ENCODE assay signal across 16 cellular contexts in genomic region chr12:108799528-108800243, GRCh38. TPM values are rescaled to one million over a fixed set of nuclear protein-coding genes. Genes with fewer than 3 reads are reported as not detected.
DNase-seq lines count a peak whose midpoint lies in the region; ATAC-seq, FAIRE-seq and TF ChIP-seq lines count a peak whose summit lies in the region.
"Had no signal": no experiment of that assay in that cellular context is flagged by ENCODE, and none has a peak within 500 bp of the region (broad histone marks: within the 10 kb centered on the region; RNA-seq: fewer than 3 reads in every experiment).

No MANE protein-coding gene starts in this region.

- no peak overlapping the region for H3K4me2 ChIP-seq in GM23248 (ENCODE audit: unreplicated experiment)
- H3K4me2 ChIP-seq in astrocyte (ENCODE audit: low read length), result no peak overlapping the region

- peaks cover 53% of the 10 kb centered on the region for H3K4me1 Mint-ChIP-seq in astrocyte (ENCODE audit: low read depth, unreplicated experiment)
- peaks cover 17% of the 10 kb centered on the region for H3K4me1 Mint-ChIP-seq in stimulated activated memory B cell treated with anti-CD40 and anti-IgM and Interleukin-4, amounts not matched to agents 10 μg/mL and 1 μg/mL and 100 μg/mL, for 72 hours

- H3K27ac Mint-ChIP-seq in astrocyte (ENCODE audit: unreplicated experiment), result peak overlapping the region; percentile 13
- H3K27ac Mint-ChIP-seq in stimulated activated memory B cell treated with anti-CD40 and anti-IgM and Interleukin-4, amounts not matched to agents 10 μg/mL and 1 μg/mL and 100 μg/mL, for 72 hours, result peak overlapping the region; percentile 65
- H3K27ac Mint-ChIP-seq: activated CD4-positive, alpha-beta T cell treated with anti-CD3 and anti-CD28 coated beads, Interleukin-2, amount 10 ng/mL, durations not matched to agents 7 days and 5 days; effector memory CD8-positive, alpha-beta T cell had no signal

- H3K9me3 Mint-ChIP-seq in astrocyte (ENCODE audit: unreplicated experiment), result no peaks in the 10 kb centered on the region
- no peaks in the 10 kb centered on the region for H3K9me3 Mint-ChIP-seq in stimulated activated memory B cell treated with anti-CD40 and anti-IgM and Interleukin-4, amounts not matched to agents 10 μg/mL and 1 μg/mL and 100 μg/mL, for 72 hours
- H3K9me3 Mint-ChIP-seq: activated CD4-positive, alpha-beta T cell treated with anti-CD3 and anti-CD28 coated beads, Interleukin-2, amount 10 ng/mL, durations not matched to agents 7 days and 5 days; activated T-cell treated with anti-CD3 and anti-CD28 coated beads, Interleukin-2, amount 50 U/mL, for 4 hours; effector memory CD8-positive, alpha-beta T cell had no signal

- H3K4me3 ChIP-seq in GM23248 (no peak overlapping the region), astrocyte (ENCODE audit: insufficient read depth, low read depth, low read length) (no peak overlapping the region)

- no peaks in the 10 kb centered on the region for H3K9me3 ChIP-seq in GM23248 (ENCODE audit: low read depth)
- H3K9me3 ChIP-seq in astrocyte (ENCODE audit: insufficient read depth, low read depth, low read length), result no peaks in the 10 kb centered on the region

- H3K27me3 ChIP-seq in GM23248 (replicated peaks; ENCODE audit: insufficient read depth) (no peaks in the 10 kb centered on the region), astrocyte (ENCODE audit: insufficient read depth, low read length) (no peaks in the 10 kb centered on the region), layer of hippocampus (ENCODE audit: control insufficient read depth, insufficient read depth, low read length) (no peaks in the 10 kb centered on the region)

- peaks cover 47% of the 10 kb centered on the region for H3K4me1 ChIP-seq in GM23248 (ENCODE audit: insufficient read depth)
- peaks cover 48% of the 10 kb centered on the region for H3K4me1 ChIP-seq in astrocyte (ENCODE audit: insufficient read depth, low read length)

- DNase-seq in GM23248 (peak; percentile 17), astrocyte (ENCODE audit: low read depth) (no peak), HPDE6-E6E7 (ENCODE audit: extremely low spot score) (no peak), kidney glomerular epithelial cell (lab: John Stamatoyannopoulos, UW) (no peak), DMS153 treated with DMSO at 0.1 percent for 48 hours (lab: John Stamatoyannopoulos, UW; ENCODE audit: unreplicated experiment) (no peak)
- DNase-seq: activated CD4-positive, alpha-beta T cell treated with anti-CD3 and anti-CD28 coated beads, Interleukin-2, amount 10 ng/mL, durations not matched to agents 7 days and 5 days; activated T-cell treated with anti-CD3 and anti-CD28 coated beads, Interleukin-2, amount 50 U/mL, for 4 hours; effector memory CD8-positive, alpha-beta T cell; NCI-H1105; NCI-H226; PC-3; T-helper 1 cell had no signal

- TF ChIP-seq CTCF in astrocyte (IDR thresholded peaks at IDR 0.05; ENCODE audit: insufficient read depth, low read depth, low read length), result no peak

- H3K27me3 Mint-ChIP-seq in astrocyte (ENCODE audit: low read depth, unreplicated experiment), result no peaks in the 10 kb centered on the region
- H3K27me3 Mint-ChIP-seq in stimulated activated memory B cell treated with anti-CD40 and anti-IgM and Interleukin-4, amounts not matched to agents 10 μg/mL and 1 μg/mL and 100 μg/mL, for 72 hours, result no peaks in the 10 kb centered on the region
- H3K27me3 Mint-ChIP-seq: activated CD4-positive, alpha-beta T cell treated with anti-CD3 and anti-CD28 coated beads, Interleukin-2, amount 10 ng/mL, durations not matched to agents 7 days and 5 days; effector memory CD8-positive, alpha-beta T cell had no signal

- no peak overlapping the region; the same call in 1 of the 2 replicates for H3K9ac ChIP-seq in GM23248
- peak overlapping the region; percentile 41 for H3K9ac ChIP-seq in astrocyte (ENCODE audit: low read length)

- peak; percentile 80 for ATAC-seq in stimulated activated memory B cell treated with anti-CD40 and anti-IgM and Interleukin-4, amounts not matched to agents 10 μg/mL and 1 μg/mL and 100 μg/mL, for 72 hours
- ATAC-seq in HG02938 (IDR thresholded peaks at IDR 0.05; ENCODE audit: unreplicated experiment), result no peak
- ATAC-seq: activated T-cell treated with anti-CD3 and anti-CD28 coated beads, Interleukin-2, amount 50 U/mL, for 4 hours; effector memory CD8-positive, alpha-beta T cell; left colon; PC-3 had no signal

- H3K4me3 Mint-ChIP-seq in astrocyte (ENCODE audit: unreplicated experiment), result no peak overlapping the region
- H3K4me3 Mint-ChIP-seq in stimulated activated memory B cell treated with anti-CD40 and anti-IgM and Interleukin-4, amounts not matched to agents 10 μg/mL and 1 μg/mL and 100 μg/mL, for 72 hours, result peak overlapping the region; percentile 11
- H3K4me3 Mint-ChIP-seq: activated CD4-positive, alpha-beta T cell treated with anti-CD3 and anti-CD28 coated beads, Interleukin-2, amount 10 ng/mL, durations not matched to agents 7 days and 5 days; activated T-cell treated with anti-CD3 and anti-CD28 coated beads, Interleukin-2, amount 50 U/mL, for 4 hours; effector memory CD8-positive, alpha-beta T cell had no signal

- H3K36me3 ChIP-seq in GM23248 (ENCODE audit: low read depth) (peaks cover 49% of the 10 kb centered on the region), astrocyte (ENCODE audit: insufficient read depth, low read length) (peaks cover 56% of the 10 kb centered on the region)

- in situ Hi-C loops in GM23248 (cut with MboI), result loop anchor here (10.0 kb wide), 2 partner anchors 135 to 235 kb away; partner anchors contain the start of genes ISCU and SART3

- 83 to 85% methylated on average over 11 of the region's 11 CpGs for WGBS in GM23248 (ENCODE audit: low coverage in 1 of 2, low lambda C conversion rate in 2 of 2, missing lambda C conversion rate in 2 of 2), 2 experiments

- H3K27ac ChIP-seq in GM23248 (peak overlapping the region; percentile 69), astrocyte (ENCODE audit: low read depth, low read length) (peak overlapping the region; percentile 1), layer of hippocampus (ENCODE audit: low read depth, low read length) (peak overlapping the region; percentile 64)

- peaks cover 58% of the 10 kb centered on the region for H3F3A ChIP-seq in GM23248 (ENCODE audit: insufficient read depth)

- no peak overlapping the region for H2AFZ ChIP-seq in GM23248
- H2AFZ ChIP-seq in astrocyte (ENCODE audit: low read depth, low read length), result no peak overlapping the region

- H4K20me1 ChIP-seq in GM23248 (ENCODE audit: insufficient read depth), result no peaks in the 10 kb centered on the region
- peaks cover 13% of the 10 kb centered on the region for H4K20me1 ChIP-seq in astrocyte (ENCODE audit: insufficient read depth, low read length)

- no peaks in the 10 kb centered on the region for H3K9me2 ChIP-seq in GM23248 (ENCODE audit: insufficient read depth)

- H3K79me2 ChIP-seq in GM23248 (ENCODE audit: insufficient read depth) (peaks cover 62% of the 10 kb centered on the region), astrocyte (ENCODE audit: insufficient read depth, low read length) (peaks cover 38% of the 10 kb centered on the region)

- FAIRE-seq in astrocyte (lab: Jason Lieb, UNC), result no peak

- peaks cover 24% of the 10 kb centered on the region for H3K36me3 Mint-ChIP-seq in astrocyte (ENCODE audit: low read depth, unreplicated experiment)
- H3K36me3 Mint-ChIP-seq in stimulated activated memory B cell treated with anti-CD40 and anti-IgM and Interleukin-4, amounts not matched to agents 10 μg/mL and 1 μg/mL and 100 μg/mL, for 72 hours, result peaks cover 44% of the 10 kb centered on the region

RNA-seq across cellular contexts. Expression of gene SSH1, which starts 57.7 kb away (rescaled TPM):
- total RNA-seq in GM23248 (2014; rRNA removed; shearing (Covaris generic)), result 21.9 and 33.5 TPM in 2 replicates
- 44.0 and 49.0 TPM in 2 replicates for polyA plus RNA-seq in GM23248 (2016; fragmentation: Nextera tagmentation; extraction: Ambion mirVana)
- total RNA-seq in astrocyte, result 64.6 and 75.9 TPM in 2 replicates

Comparison
In these comparisons a context has a peak if more than half of its experiments do, and no peak if none do; other contexts are left out.
1. H3K27ac ChIP-seq: peak in every context shown above with its lines; median percentile 69 in GM23248; 64 in layer of hippocampus; 1 in astrocyte.